ENCODE assay signal across 8 cellular contexts in the genomic region with DNA sequence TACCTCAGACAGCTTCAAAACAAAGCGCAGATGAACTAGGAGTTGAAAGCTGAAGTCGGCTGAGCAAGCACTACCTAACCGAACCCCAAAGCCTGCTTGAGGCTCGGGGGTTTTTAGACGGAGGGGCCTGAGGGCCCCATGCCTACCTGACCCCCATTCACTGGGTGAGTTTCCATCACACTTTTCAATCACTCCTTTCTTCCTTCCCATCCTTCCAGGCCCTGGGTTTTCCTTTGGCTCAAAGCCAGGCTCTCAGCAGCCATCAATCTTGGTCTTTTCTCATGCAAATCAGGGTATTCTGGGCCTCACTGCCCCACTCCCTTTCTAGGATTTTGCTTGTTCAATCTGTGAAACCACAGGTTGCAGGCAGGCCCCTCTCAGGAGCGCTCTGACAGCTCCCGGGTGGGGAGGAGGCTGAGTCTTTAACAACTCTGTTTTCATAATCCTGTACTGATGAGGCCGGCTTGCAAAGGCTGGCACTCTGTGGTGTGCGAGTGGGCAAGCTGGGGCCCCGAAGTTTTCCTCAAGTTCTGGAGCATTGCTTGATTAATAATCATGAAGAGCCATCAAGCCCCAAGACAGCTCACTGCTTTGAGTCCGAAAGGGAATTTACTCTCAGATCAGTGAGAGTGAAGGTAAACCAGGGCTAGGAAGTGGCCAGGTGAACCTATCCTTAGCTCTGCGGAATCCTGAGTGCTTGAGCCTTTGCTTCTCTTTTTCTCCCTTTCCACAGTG.
DNase-seq lines count a peak whose midpoint lies in the region; ATAC-seq lines count a peak whose summit lies in the region.

No MANE protein-coding gene starts in this region.

- H3K18ac ChIP-seq in neuronal stem cell (ENCODE audit: low read length), result peak overlapping the region; percentile 54

- no peak overlapping the region for H2BK12ac ChIP-seq in neuronal stem cell (ENCODE audit: low read length)

- no peaks in the 10 kb centered on the region for H3K36me3 ChIP-seq in neuronal stem cell (replicated peaks in 1 of 2; ENCODE audit: control insufficient read depth in 2 of 2, insufficient read depth in 2 of 2, low read length in 2 of 2)

- no peaks in the 10 kb centered on the region for H3K4me1 Mint-ChIP-seq in stimulated activated memory B cell treated with anti-CD40 and anti-IgM and Interleukin-4, amounts not matched to agents 10 μg/mL and 1 μg/mL and 100 μg/mL, for 72 hours
- H3K4me1 Mint-ChIP-seq in stimulated activated naive B cell treated with anti-CD40 and anti-IgM and Interleukin-4, amounts not matched to agents 10 μg/mL and 1 μg/mL and 100 μg/mL, for 72 hours, result no peaks in the 10 kb centered on the region

- H3K4me1 ChIP-seq in neuronal stem cell (ENCODE audit: control insufficient read depth in 2 of 2, insufficient read depth in 1 of 2, low read depth in 1 of 2, low read length in 2 of 2), result peaks cover 27 to 29% of the 10 kb centered on the region in 2 donors

- peak overlapping the region; percentile 91 for H3K27ac ChIP-seq in neuronal stem cell (replicated peaks; ENCODE audit: low read length)

- H2BK15ac ChIP-seq in neuronal stem cell (ENCODE audit: low read length), result no peak overlapping the region

- H3K27me3 Mint-ChIP-seq in stimulated activated memory B cell treated with anti-CD40 and anti-IgM and Interleukin-4, amounts not matched to agents 10 μg/mL and 1 μg/mL and 100 μg/mL, for 72 hours, result no peaks in the 10 kb centered on the region
- no peaks in the 10 kb centered on the region for H3K27me3 Mint-ChIP-seq in stimulated activated naive B cell treated with anti-CD40 and anti-IgM and Interleukin-4, amounts not matched to agents 10 μg/mL and 1 μg/mL and 100 μg/mL, for 72 hours

- no peak overlapping the region for H2AK5ac ChIP-seq in neuronal stem cell (ENCODE audit: low read depth, low read length)

- no peaks in the 10 kb centered on the region for H3K27me3 ChIP-seq in neuronal stem cell (ENCODE audit: control insufficient read depth in 3 of 3, insufficient read depth in 3 of 3, low read depth in 1 of 3, low read length in 3 of 3)

- H3K9me3 ChIP-seq in neuronal stem cell (replicated peaks in 1 of 2; ENCODE audit: control insufficient read depth in 2 of 2, insufficient read depth in 1 of 2, low read depth in 1 of 2, low read length in 2 of 2), result no peaks in the 10 kb centered on the region

- H3K4me2 ChIP-seq in neuronal stem cell (ENCODE audit: insufficient read depth, low read length, poor library complexity, severe bottlenecking), result peak overlapping the region; percentile 50

- H3K4me3 ChIP-seq in neuronal stem cell (ENCODE audit: low read length in 2 of 2), result peak overlapping the region in 1 of 2 donors; percentile 39

- no peak overlapping the region for H3K14ac ChIP-seq in neuronal stem cell (ENCODE audit: low read length)

- no peaks in the 10 kb centered on the region for H3K36me3 Mint-ChIP-seq in stimulated activated memory B cell treated with anti-CD40 and anti-IgM and Interleukin-4, amounts not matched to agents 10 μg/mL and 1 μg/mL and 100 μg/mL, for 72 hours
- no peaks in the 10 kb centered on the region for H3K36me3 Mint-ChIP-seq in stimulated activated naive B cell treated with anti-CD40 and anti-IgM and Interleukin-4, amounts not matched to agents 10 μg/mL and 1 μg/mL and 100 μg/mL, for 72 hours

- no peaks in the 10 kb centered on the region for H3K9me3 Mint-ChIP-seq in stimulated activated memory B cell treated with anti-CD40 and anti-IgM and Interleukin-4, amounts not matched to agents 10 μg/mL and 1 μg/mL and 100 μg/mL, for 72 hours
- no peaks in the 10 kb centered on the region for H3K9me3 Mint-ChIP-seq in stimulated activated naive B cell treated with anti-CD40 and anti-IgM and Interleukin-4, amounts not matched to agents 10 μg/mL and 1 μg/mL and 100 μg/mL, for 72 hours

- no peaks in the 10 kb centered on the region for H3K79me1 ChIP-seq in neuronal stem cell (ENCODE audit: low read depth, low read length)

- H2AFZ ChIP-seq in neuronal stem cell (ENCODE audit: low read length), result peak overlapping the region; percentile 90

- no peak overlapping the region for H3K4ac ChIP-seq in neuronal stem cell (ENCODE audit: low read length)

- no peak overlapping the region for H3K27ac Mint-ChIP-seq in stimulated activated memory B cell treated with anti-CD40 and anti-IgM and Interleukin-4, amounts not matched to agents 10 μg/mL and 1 μg/mL and 100 μg/mL, for 72 hours
- no peak overlapping the region for H3K27ac Mint-ChIP-seq in stimulated activated naive B cell treated with anti-CD40 and anti-IgM and Interleukin-4, amounts not matched to agents 10 μg/mL and 1 μg/mL and 100 μg/mL, for 72 hours

- H3K23ac ChIP-seq in neuronal stem cell (ENCODE audit: low read depth, low read length, poor library complexity), result no peak overlapping the region

- no CpG with 5 or more reads among the region's 12 CpGs for WGBS in neuronal stem cell (ENCODE audit: extremely low coverage in 2 of 2, insufficient read length in 2 of 2, insufficient replicate concordance in 1 of 2), 2 donors

- ATAC-seq in GM18502 (IDR thresholded peaks at IDR 0.05; ENCODE audit: poor library complexity, unreplicated experiment) (peak; percentile 87), HG02870 (IDR thresholded peaks at IDR 0.05; ENCODE audit: unreplicated experiment) (peak; percentile 99), GM21447 (IDR thresholded peaks at IDR 0.05; ENCODE audit: unreplicated experiment) (no peak)
- no peak for ATAC-seq in stimulated activated memory B cell treated with anti-CD40 and anti-IgM and Interleukin-4, amounts not matched to agents 10 μg/mL and 1 μg/mL and 100 μg/mL, for 72 hours
- no peak for ATAC-seq in stimulated activated naive B cell treated with anti-CD40 and anti-IgM and Interleukin-4, amounts not matched to agents 10 μg/mL and 1 μg/mL and 100 μg/mL, for 72 hours (replicated peaks)

- no peak overlapping the region for H3K9ac ChIP-seq in neuronal stem cell (ENCODE audit: low read depth, low read length, poor library complexity)

- no peak overlapping the region for H3K4me3 Mint-ChIP-seq in stimulated activated memory B cell treated with anti-CD40 and anti-IgM and Interleukin-4, amounts not matched to agents 10 μg/mL and 1 μg/mL and 100 μg/mL, for 72 hours
- no peak overlapping the region for H3K4me3 Mint-ChIP-seq in stimulated activated naive B cell treated with anti-CD40 and anti-IgM and Interleukin-4, amounts not matched to agents 10 μg/mL and 1 μg/mL and 100 μg/mL, for 72 hours

- H4K91ac ChIP-seq in neuronal stem cell (ENCODE audit: low read depth, low read length, poor library complexity), result no peak overlapping the region

- H4K8ac ChIP-seq in neuronal stem cell (ENCODE audit: low read depth, low read length), result no peak overlapping the region

- no peak overlapping the region for H2BK120ac ChIP-seq in neuronal stem cell (ENCODE audit: low read depth, low read length)

- H2BK5ac ChIP-seq in neuronal stem cell (ENCODE audit: low read length), result no peak overlapping the region

- DNase-seq in activated CD8-positive, alpha-beta memory T cell treated with anti-CD3 and anti-CD28 coated beads, Interleukin-2, amount 50 U/mL, for 48 hours, result peak; percentile 75
- DNase-seq in neuronal stem cell (ENCODE audit: low spot score), result peak; percentile 78
- DNase-seq in GF-D8 (lab: John Stamatoyannopoulos, UW), result no peak
- DNase-seq in stimulated activated naive B cell treated with anti-CD40 and anti-IgM and Interleukin-4, amounts not matched to agents 10 μg/mL and 1 μg/mL and 100 μg/mL, for 72 hours, result no peak

Comparison
In these comparisons a context has a peak if more than half of its experiments do, and no peak if none do; other contexts are left out.
1. ATAC-seq: peak in GM18502 (single experiment) and HG02870 (single experiment); none in GM21447 (single experiment), stimulated activated memory B cell treated with anti-CD40 and anti-IgM and Interleukin-4, amounts not matched to agents 10 μg/mL and 1 μg/mL and 100 μg/mL, for 72 hours (single experiment) and stimulated activated naive B cell treated with anti-CD40 and anti-IgM and Interleukin-4, amounts not matched to agents 10 μg/mL and 1 μg/mL and 100 μg/mL, for 72 hours (0 of 2).
2. DNase-seq: peak in activated CD8-positive, alpha-beta memory T cell treated with anti-CD3 and anti-CD28 coated beads, Interleukin-2, amount 50 U/mL, for 48 hours (single experiment) and neuronal stem cell (single experiment); none in GF-D8 (single experiment) and stimulated activated naive B cell treated with anti-CD40 and anti-IgM and Interleukin-4, amounts not matched to agents 10 μg/mL and 1 μg/mL and 100 μg/mL, for 72 hours (single experiment).